Comparison of ENCODE assay signal across 30 cellular contexts in the genomic region with DNA sequence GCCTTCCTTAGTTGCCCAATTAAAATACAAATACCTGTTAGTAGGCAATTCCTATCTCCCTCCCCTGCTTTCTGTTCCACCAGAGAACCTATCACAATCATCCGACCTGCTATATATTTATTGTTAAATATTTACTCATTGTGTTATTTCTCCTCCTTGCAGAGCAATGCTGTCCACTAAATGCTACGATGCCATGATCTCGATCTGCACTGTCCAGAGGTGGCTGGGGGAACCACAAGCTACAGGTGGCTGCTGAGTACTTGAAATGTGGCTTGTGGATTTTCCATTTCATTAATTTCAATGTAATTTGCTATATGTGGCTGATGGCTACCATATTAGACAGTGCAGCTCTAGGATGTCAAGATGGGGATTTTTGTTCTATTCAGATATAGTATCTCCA. TPM values are rescaled to one million over a fixed set of nuclear protein-coding genes. Genes with fewer than 3 reads are reported as not detected.
"Had no signal": no experiment of that assay in that cellular context is flagged by ENCODE, and none has a peak within 500 bp of the region (broad histone marks: within the 10 kb centered on the region; RNA-seq: fewer than 3 reads in every experiment).

No MANE protein-coding gene starts in this region.

- H3K9me3 ChIP-seq: stomach, suprapubic skin, testis, thoracic aorta, thyroid gland, tibial artery, transverse colon, upper lobe of left lung, upper lobe of right lung, uterus, vagina had no signal

- ATAC-seq: stimulated activated effector memory CD8-positive, alpha-beta T cell treated with anti-CD3 and anti-CD28 coated beads, Interleukin-12 subunit alpha, Interleukin-12 subunit beta, amount 100 ng/mL, for 72 hours; stimulated activated memory B cell treated with anti-CD40 and anti-IgM and Interleukin-4, amounts not matched to agents 10 μg/mL and 1 μg/mL and 100 μg/mL, for 72 hours; stimulated activated naive B cell treated with anti-CD40 and anti-IgM and Interleukin-4, amounts not matched to agents 10 μg/mL and 1 μg/mL and 100 μg/mL, for 72 hours; stimulated activated naive CD8-positive, alpha-beta T cell treated with anti-CD3 and anti-CD28 coated beads, Interleukin-15, amount 100 ng/mL, for 72 hours; stimulated activated naive CD8-positive, alpha-beta T cell treated with anti-CD3 and anti-CD28 coated beads, Interleukin-15, Interleukin-2, amounts not matched to agents 100 U/mL and 50 U/mL, for 24 hours; upper lobe of right lung had no signal

- H3K4me1 ChIP-seq: stomach, thyroid gland, tibial artery, transverse colon, upper lobe of left lung, upper lobe of right lung, uterus, vagina had no signal

- H3K4me3 ChIP-seq: stomach, suprapubic skin, testis, thoracic aorta, thyroid gland, tibial artery, tibial nerve, transverse colon, upper lobe of left lung, upper lobe of right lung, uterus, vagina had no signal

- H3K27me3 ChIP-seq: testis, thyroid gland, upper lobe of left lung, uterus, vagina had no signal

- H3K27ac ChIP-seq: stomach, suprapubic skin, testis, thoracic aorta, thyroid gland, tibial artery, tibial nerve, transverse colon, upper lobe of left lung, upper lobe of right lung, uterus, vagina had no signal

- H3K36me3 ChIP-seq: stomach, suprapubic skin, thoracic aorta, thyroid gland, tibial artery, tibial nerve, transverse colon, upper lobe of left lung, upper lobe of right lung, uterus, vagina had no signal

- DNase-seq: stimulated activated CD4-positive, alpha-beta T cell treated with anti-CD3 and anti-CD28 coated beads, Interleukin-2, amount 100 ng/mL, for 48 hours; stimulated activated CD4-positive, alpha-beta T cell treated with anti-CD3 and anti-CD28 coated beads, Interleukin-4, amount 100 ng/mL, for 1 hour; stimulated activated CD4-positive, alpha-beta T cell treated with anti-CD3 and anti-CD28 coated beads, Interleukin-4, amount 100 ng/mL, for 24 hours; stimulated activated CD4-positive, alpha-beta T cell treated with anti-CD3 and anti-CD28 coated beads, Interleukin-4, amount 100 ng/mL, for 4 hours; stimulated activated CD8-positive, alpha-beta memory T cell treated with anti-CD3 and anti-CD28 coated beads, Interleukin-4, amount 100 ng/mL, for 48 hours; stimulated activated naive B cell treated with anti-CD40 and anti-IgM and Interleukin-4, amounts not matched to agents 10 μg/mL and 1 μg/mL and 100 μg/mL, for 72 hours; stimulated activated naive CD4-positive, alpha-beta T cell; stimulated activated naive CD4-positive, alpha-beta T cell treated with Interleukin-2 at 50 U/mL for 16 hours; stimulated activated naive CD8-positive, alpha-beta T cell treated with anti-CD3 and anti-CD28 coated beads, Interleukin-15, amount 100 ng/mL, for 72 hours; stimulated activated naive CD8-positive, alpha-beta T cell treated with anti-CD3 and anti-CD28 coated beads, Interleukin-15, Interleukin-2, amounts not matched to agents 100 U/mL and 50 U/mL, for 24 hours; stomach; substantia nigra; testis; thyroid gland; tibial artery; transverse colon; trophoblast cell; upper lobe of left lung; upper lobe of right lung; uterus had no signal

RNA-seq across cellular contexts. Expression of a gene that starts 5.1 kb away (rescaled TPM):
- total RNA-seq: stomach, subcutaneous adipose tissue, thoracic aorta, thyroid gland, transverse colon, upper lobe of left lung, upper lobe of right lung, ureter, urinary bladder had no signal

RNA-seq across cellular contexts. Expression of a gene that starts 11.4 kb away (rescaled TPM):
- total RNA-seq: stomach, subcutaneous adipose tissue, temporal lobe, thoracic aorta, tibial nerve, transverse colon, upper lobe of right lung, ureter, urinary bladder had no signal

RNA-seq across cellular contexts. Expression of a gene that starts 19.5 kb away (rescaled TPM):
- total RNA-seq: stomach, temporal lobe, thoracic aorta, transverse colon, ureter had no signal

RNA-seq across cellular contexts. Expression of a gene that starts 37.1 kb away (rescaled TPM):
- total RNA-seq: stomach, subcutaneous adipose tissue, temporal lobe, thoracic aorta, transverse colon, upper lobe of left lung, upper lobe of right lung, ureter, urinary bladder had no signal

RNA-seq across cellular contexts. Expression of a gene that starts 53.1 kb away (rescaled TPM):
- total RNA-seq: stomach, subcutaneous adipose tissue, temporal lobe, thoracic aorta, upper lobe of left lung, upper lobe of right lung, ureter, urinary bladder, vagina had no signal
